ENCODE assay signal across 12 cellular contexts in the genomic region with DNA sequence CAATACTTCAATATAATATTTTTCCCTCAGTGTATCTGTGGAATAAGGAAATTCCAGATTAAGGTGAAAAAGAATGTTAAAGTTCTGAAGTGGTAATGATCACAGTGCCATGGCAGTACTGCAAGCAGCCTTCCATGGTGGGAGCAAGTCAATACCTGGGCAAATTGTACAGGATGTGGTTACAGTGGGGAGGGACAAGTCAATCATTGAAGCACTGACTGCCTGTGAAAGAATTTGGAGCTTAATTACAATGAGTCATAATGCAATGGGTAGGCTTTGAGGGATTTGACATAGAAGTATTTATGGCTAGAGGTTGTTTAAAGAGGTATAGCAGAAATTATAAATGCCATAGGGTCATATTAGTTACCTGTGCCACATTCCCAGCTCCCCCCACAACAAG.
A peak's percentile ranks its signal among the peaks of the same experiment; 100 is the strongest.
DNase-seq lines count a peak whose midpoint lies in the region; ATAC-seq, FAIRE-seq and TF ChIP-seq lines count a peak whose summit lies in the region.
"Had no signal": no experiment of that assay in that cellular context is flagged by ENCODE, and none has a peak within 500 bp of the region (broad histone marks: within the 10 kb centered on the region; RNA-seq: fewer than 3 reads in every experiment).

No MANE protein-coding gene starts in this region.

- DNase-seq in CD8-positive, alpha-beta T cell, result no peak
- DNase-seq in HPDE6-E6E7 (ENCODE audit: extremely low spot score), result peak; percentile 74
- DNase-seq in effector memory CD8-positive, alpha-beta T cell, result no peak
- DNase-seq in cerebellum (ENCODE audit: low spot score), result no peak
- no peak for DNase-seq in GM12892 (ENCODE audit: insufficient read length)
- DNase-seq in SHP77 (lab: John Stamatoyannopoulos, UW), result no peak
- DNase-seq: WERI-Rb-1 had no signal

- no peak for FAIRE-seq in GM12892 (lab: Jason Lieb, UNC)

- peak; percentile 71 for ATAC-seq in CD8-positive, alpha-beta T cell
- ATAC-seq in GM19463 (IDR thresholded peaks at IDR 0.05; ENCODE audit: unreplicated experiment) (peak; percentile 82), HG03469 (IDR thresholded peaks at IDR 0.05; ENCODE audit: unreplicated experiment) (no peak)
- ATAC-seq in effector memory CD8-positive, alpha-beta T cell (replicated peaks), result peak; percentile 69

- no peak overlapping the region for H3K27ac ChIP-seq in CD8-positive, alpha-beta T cell (ENCODE audit: low read depth, low read length)
- H3K27ac ChIP-seq: C4-2B, cardiac muscle cell, WERI-Rb-1 had no signal

- no peak for TF ChIP-seq CTCF in CD8-positive, alpha-beta T cell (IDR thresholded peaks at IDR 0.05)

- peaks cover 9% of the 10 kb centered on the region for H3K4me1 ChIP-seq in CD8-positive, alpha-beta T cell (ENCODE audit: insufficient read depth, low read length)

- H3K27me3 ChIP-seq in CD8-positive, alpha-beta T cell (ENCODE audit: insufficient read depth, low read length), result no peaks in the 10 kb centered on the region
- H3K27me3 ChIP-seq: cardiac muscle cell had no signal

- no peaks in the 10 kb centered on the region for H3K9me3 Mint-ChIP-seq in CD8-positive, alpha-beta T cell
- H3K9me3 Mint-ChIP-seq in effector memory CD8-positive, alpha-beta T cell, result no peaks in the 10 kb centered on the region
- H3K9me3 Mint-ChIP-seq: IgD-negative memory B cell had no signal

- H3K27me3 Mint-ChIP-seq in CD8-positive, alpha-beta T cell (ENCODE audit: low read depth), result no peaks in the 10 kb centered on the region
- no peaks in the 10 kb centered on the region for H3K27me3 Mint-ChIP-seq in effector memory CD8-positive, alpha-beta T cell
- H3K27me3 Mint-ChIP-seq: IgD-negative memory B cell had no signal

- no peaks in the 10 kb centered on the region for H3K36me3 ChIP-seq in CD8-positive, alpha-beta T cell (ENCODE audit: insufficient read depth, low read length)
- H3K36me3 ChIP-seq: cardiac muscle cell, WERI-Rb-1 had no signal

- no peak overlapping the region for H3K27ac Mint-ChIP-seq in CD8-positive, alpha-beta T cell
- H3K27ac Mint-ChIP-seq in effector memory CD8-positive, alpha-beta T cell, result no peak overlapping the region
- H3K27ac Mint-ChIP-seq: IgD-negative memory B cell had no signal

- H3K36me3 Mint-ChIP-seq in CD8-positive, alpha-beta T cell, result no peaks in the 10 kb centered on the region
- H3K36me3 Mint-ChIP-seq in effector memory CD8-positive, alpha-beta T cell (ENCODE audit: insufficient read depth), result no peaks in the 10 kb centered on the region
- H3K36me3 Mint-ChIP-seq: IgD-negative memory B cell had no signal

- no peak overlapping the region for H3K4me3 ChIP-seq in CD8-positive, alpha-beta T cell (ENCODE audit: low read depth, low read length)
- H3K4me3 ChIP-seq: cardiac muscle cell had no signal

- H3K4me3 Mint-ChIP-seq in CD8-positive, alpha-beta T cell, result no peak overlapping the region
- H3K4me3 Mint-ChIP-seq in effector memory CD8-positive, alpha-beta T cell, result no peak overlapping the region
- H3K4me3 Mint-ChIP-seq: IgD-negative memory B cell had no signal

- peaks cover 10% of the 10 kb centered on the region for H3K4me1 Mint-ChIP-seq in CD8-positive, alpha-beta T cell (ENCODE audit: low read depth)
- peaks cover 3% of the 10 kb centered on the region in 2 donors for H3K4me1 Mint-ChIP-seq in effector memory CD8-positive, alpha-beta T cell (ENCODE audit: low read depth in 2 of 2)
- H3K4me1 Mint-ChIP-seq: IgD-negative memory B cell had no signal

- no peak for TF ChIP-seq POLR2A in GM12892 (IDR thresholded peaks at IDR 0.05; ENCODE audit: low read depth, low read length)

- POLR2A ChIA-PET in CD8-positive, alpha-beta T cell (lab: Charles Lee), result interaction anchor here (1.1 kb wide), 1 partner anchor 21 kb away, joined by 3 read pairs; no protein-coding TSS in a partner anchor

- H3K9me3 ChIP-seq in CD8-positive, alpha-beta T cell (ENCODE audit: low read length), result no peaks in the 10 kb centered on the region

- CTCF ChIA-PET in CD8-positive, alpha-beta T cell (lab: Charles Lee), result no interaction called here

- intact Hi-C loops in CD8-positive, alpha-beta T cell (cut with DNase I, micrococcal nuclease), result loop anchor here in 1 of 2 experiments (5.0 kb wide), 1 partner anchor 51 kb away; no protein-coding TSS in a partner anchor
